In the genomic region with DNA sequence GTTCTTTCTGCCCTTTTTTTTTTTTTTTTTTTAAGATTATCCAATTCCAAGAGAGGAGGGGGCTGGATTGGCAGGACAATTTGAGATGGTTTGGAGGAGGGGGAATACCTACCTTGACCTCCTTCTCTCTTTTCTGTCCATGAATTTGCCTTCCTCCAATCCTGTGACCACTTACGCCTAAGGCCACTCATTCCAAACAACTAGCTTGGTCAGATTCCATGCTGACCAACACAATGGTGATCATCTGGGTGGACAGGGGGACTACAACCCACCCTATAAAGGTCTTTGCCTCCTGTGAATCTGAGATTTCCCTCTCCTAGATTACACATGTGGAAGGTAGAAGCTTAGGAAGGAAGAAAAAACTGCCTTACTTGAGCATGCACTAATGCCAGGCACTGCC, we compare ENCODE assay signal across 14 cellular contexts. TPM values are rescaled to one million over a fixed set of nuclear protein-coding genes. Genes with fewer than 3 reads are reported as not detected.
A peak's percentile ranks its signal among the peaks of the same experiment; 100 is the strongest.
DNase-seq lines count a peak whose midpoint lies in the region; ATAC-seq, FAIRE-seq and TF ChIP-seq lines count a peak whose summit lies in the region.
"Had no signal": no experiment of that assay in that cellular context is flagged by ENCODE, and none has a peak within 500 bp of the region (broad histone marks: within the 10 kb centered on the region; RNA-seq: fewer than 3 reads in every experiment).

No MANE protein-coding gene starts in this region.

- ATAC-seq in HepG2 (no peak), right lobe of liver (no peak), gastroesophageal sphincter (no peak), left colon (no peak)

- in situ Hi-C loops in HepG2 (cut with HindIII; ENCODE audit: extremely low pct_ligation_motif_present, low pct_unique_long_range_greater_than_20kb): no loop called here

- no peak overlapping the region for H3K27ac ChIP-seq in HepG2 (ENCODE audit: extremely low read length, insufficient read depth, low read length)
- no peak overlapping the region for H3K27ac ChIP-seq in right lobe of liver
- peak overlapping the region; percentile 98 to 99 (median 99) for H3K27ac ChIP-seq in gastroesophageal sphincter
- peak overlapping the region; percentile 96 to 99 for H3K27ac ChIP-seq in ovary

- H3K27me3 ChIP-seq in HepG2 (ENCODE audit: control insufficient read depth in 1 of 2, insufficient read depth in 2 of 2, low read length in 2 of 2) (peaks cover 0 to 7% of the 10 kb centered on the region in 2 experiments; a peak in 2 of 5 replicates), right lobe of liver (no peaks in the 10 kb centered on the region), gastroesophageal sphincter (no peaks in the 10 kb centered on the region), ovary (no peaks in the 10 kb centered on the region)

- TF ChIP-seq EP300 in HepG2 (IDR thresholded peaks at IDR 0.05; ENCODE audit: low read depth in 2 of 2, low read length in 2 of 2): no peak
- no peak for TF ChIP-seq EP300 in HepG2 (CRISPR knock-in tag; IDR thresholded peaks at IDR 0.05; ENCODE audit: borderline replicate concordance)
- no peak for TF ChIP-seq EP300 in gastroesophageal sphincter (IDR thresholded peaks at IDR 0.05)
- no peak for TF ChIP-seq EP300 in ovary (IDR thresholded peaks at IDR 0.05)

- H3K4me2 ChIP-seq in HepG2 (ENCODE audit: low read depth, low read length): peak overlapping the region; percentile 96

- H2AFZ ChIP-seq in HepG2 (ENCODE audit: low read length): peak overlapping the region; percentile 55

- 78% methylated on average over 1 of the region's 1 CpG for WGBS in HepG2 (ENCODE audit: low lambda C conversion rate)
- 100% methylated on average over 1 of the region's 1 CpG for WGBS in right lobe of liver (ENCODE audit: insufficient coverage, low coverage, low lambda C conversion rate, missing lambda C conversion rate)
- WGBS in gastroesophageal sphincter (ENCODE audit: low coverage in 1 of 2), 2 donors: 100% methylated on average over 1 of the region's 1 CpG
- 94 to 100% (median 96%) methylated on average over 1 of the region's 1 CpG for WGBS in ovary, 3 donors

- H3K4me3 ChIP-seq in HepG2 (replicated peaks in 1 of 3; ENCODE audit: insufficient read depth in 1 of 3, low read depth in 2 of 3, low read length in 3 of 3) (no peak overlapping the region; a peak in 1 of 6 replicates), right lobe of liver (no peak overlapping the region), gastroesophageal sphincter (no peak overlapping the region), ovary (no peak overlapping the region)

- intact Hi-C loops in HepG2 (cut with micrococcal nuclease; ENCODE audit: unreplicated experiment): no loop called here
- intact Hi-C loops in right lobe of liver (cut with DNase I): no loop called here
- intact Hi-C loops in ovary (cut with DNase I): no loop called here
- intact Hi-C loops in left colon (cut with DNase I, micrococcal nuclease): no loop called here

- H3K9ac ChIP-seq in HepG2 (ENCODE audit: insufficient read depth, low read depth, low read length): no peak overlapping the region

- TF ChIP-seq RAD21 in HepG2 (CRISPR knock-in tag; IDR thresholded peaks at IDR 0.05): no peak

- H3K9me3 ChIP-seq in HepG2 (ENCODE audit: low read length): no peaks in the 10 kb centered on the region
- H3K9me3 ChIP-seq in right lobe of liver: no peaks in the 10 kb centered on the region
- H3K9me3 ChIP-seq in gastroesophageal sphincter: no peaks in the 10 kb centered on the region
- H3K9me3 ChIP-seq in ovary: no peaks in the 10 kb centered on the region

- H3K36me3 ChIP-seq in HepG2 (replicated peaks in 1 of 2; ENCODE audit: control insufficient read depth in 1 of 2, insufficient read depth in 2 of 2, low read length in 2 of 2) (no peaks in the 10 kb centered on the region), right lobe of liver (no peaks in the 10 kb centered on the region), gastroesophageal sphincter (no peaks in the 10 kb centered on the region), ovary (no peaks in the 10 kb centered on the region)

- DNase-seq in HepG2 (ENCODE audit: low spot score): no peak
- no peak for DNase-seq in right lobe of liver
- no peak for DNase-seq in ovary
- no peak for DNase-seq in NCI-H1694 treated with DMSO at 0.1 percent for 48 hours (lab: John Stamatoyannopoulos, UW)
- no peak for DNase-seq in left colon
- no peak for DNase-seq in hypothalamus (lab: John Stamatoyannopoulos, UW)
- DNase-seq in foreskin melanocyte: no peak
- DNase-seq: activated CD4-positive, alpha-beta memory T cell treated with anti-CD3 and anti-CD28 coated beads, Interleukin-2, amount 10 ng/mL, durations not matched to agents 7 days and 5 days; activated naive CD4-positive, alpha-beta T cell; central memory CD4-positive, alpha-beta T cell; NCI-H187 treated with DMSO at 0.1 percent for 48 hours; NCI-H774; T-helper 9 cell had no signal

- TF ChIP-seq POLR2A in HepG2 (IDR thresholded peaks at IDR 0.05; ENCODE audit: insufficient read depth in 1 of 2, low read depth in 2 of 2, low read length in 2 of 2) (no peak), right lobe of liver (IDR thresholded peaks at IDR 0.05) (no peak), gastroesophageal sphincter (IDR thresholded peaks at IDR 0.05) (no peak), ovary (IDR thresholded peaks at IDR 0.05) (no peak)

- FAIRE-seq in HepG2 (lab: Jason Lieb, UNC): no peak

- POLR2A ChIA-PET in HepG2 (lab: Yijun Ruan, JAX): interaction anchor here (0.7 kb wide), 1 partner anchor 164 kb away, joined by 3 read pairs; no protein-coding TSS in a partner anchor

- peaks cover 45% of the 10 kb centered on the region for H3K4me1 ChIP-seq in HepG2 (ENCODE audit: insufficient read depth, low read length)
- H3K4me1 ChIP-seq in right lobe of liver: peaks cover 0 to 15% (median 8%) of the 10 kb centered on the region in 4 donors
- H3K4me1 ChIP-seq in gastroesophageal sphincter: peaks cover 0 to 46% (median 26%) of the 10 kb centered on the region in 3 donors
- peaks cover 14% of the 10 kb centered on the region for H3K4me1 ChIP-seq in ovary (ENCODE audit: insufficient read depth)

- no peaks in the 10 kb centered on the region for H4K20me1 ChIP-seq in HepG2 (ENCODE audit: insufficient read depth, low read length)

- no peaks in the 10 kb centered on the region for H3K79me2 ChIP-seq in HepG2 (ENCODE audit: insufficient read depth, low read length)

- CTCF ChIA-PET in HepG2 (lab: Yijun Ruan, JAX; ENCODE audit: low intra/inter-chr PET ratio, low total read pairs): no interaction called here

- BruUV-seq in HepG2 (replicated peaks; lab: Mats Ljungman, UMichigan): no TSS peak

- no peak for TF ChIP-seq CTCF in HepG2 (CRISPR knock-in tag; IDR thresholded peaks at IDR 0.05)
- TF ChIP-seq CTCF in right lobe of liver (IDR thresholded peaks at IDR 0.05): no peak
- no peak for TF ChIP-seq CTCF in gastroesophageal sphincter (IDR thresholded peaks at IDR 0.05)
- TF ChIP-seq CTCF in ovary (IDR thresholded peaks at IDR 0.05): no peak

RNA-seq across cellular contexts. Expression of a gene that starts 2.3 kb away (rescaled TPM):
- total RNA-seq in HepG2 (2016; rRNA removed; fragmentation: Illumina TruSeq; extraction: Trizol) (13.2 and 17.2 TPM in 2 replicates), right lobe of liver (10 to 100 TPM; 11.2 to 14.7 (median 13.0) TPM), gastroesophageal sphincter (10 to 100 TPM; 43.7 to 92.0 (median 60.4) TPM), ovary (100 to 1,000 TPM in 4 of 7 donors, 10 to 100 TPM in 3; 59.0 to 141 (median 113) TPM), left colon (10 to 100 TPM; 29.5 to 34.6 TPM)
- 2.0 and 2.5 TPM in 2 replicates for total RNA-seq in HepG2 (2016; cell fraction: cytosol; rRNA removed; fragmentation: Illumina TruSeq; extraction: Trizol; ENCODE audit: low read depth)
- 10.9 and 17.8 TPM in 2 replicates for total RNA-seq in HepG2 (2016; cell fraction: insoluble cytoplasmic fraction; rRNA removed; fragmentation: Illumina TruSeq; extraction: Trizol)
- 7.2 and 8.2 TPM in 2 replicates for total RNA-seq in HepG2 (2016; cell fraction: membrane; rRNA removed; fragmentation: Illumina TruSeq; extraction: Trizol)
- total RNA-seq in HepG2 (2016; cell fraction: nucleus; rRNA removed; fragmentation: Illumina TruSeq; extraction: Trizol): 16.0 and 18.2 TPM in 2 replicates
- polyA plus RNA-seq in HepG2 (2011; rRNA removed) (45.5 and 52.2 TPM in 2 replicates), ovary (10 to 100 TPM; 72.0 to 93.2 TPM)
- polyA plus RNA-seq in HepG2 (2011; cell fraction: cytosol; rRNA removed): 23.6 and 27.6 TPM in 2 replicates
- polyA plus RNA-seq in HepG2 (2011; cell fraction: nucleus; rRNA removed): 182 and 199 TPM in 2 replicates
- 20.4 and 24.8 TPM in 2 replicates for polyA plus RNA-seq in HepG2 (2012)
- 2.1 and 2.6 TPM in 2 replicates for polyA plus RNA-seq in HepG2 (2016; cell fraction: cytosol; fragmentation: Illumina TruSeq; extraction: Trizol; ENCODE audit: low read depth)
- 15.0 and 17.5 TPM in 2 replicates for polyA plus RNA-seq in HepG2 (2016; cell fraction: insoluble cytoplasmic fraction; fragmentation: Illumina TruSeq; extraction: Trizol; ENCODE audit: low read depth)
- 5.5 and 5.8 TPM in 2 replicates for polyA plus RNA-seq in HepG2 (2016; cell fraction: membrane; fragmentation: Illumina TruSeq; extraction: Trizol; ENCODE audit: low read depth)
- polyA plus RNA-seq in HepG2 (2016; cell fraction: nucleus; fragmentation: Illumina TruSeq; extraction: Trizol; ENCODE audit: insufficient read depth, low read depth): 49.4 and 52.8 TPM in 2 replicates
- 61.4 and 104 TPM in 2 replicates for polyA minus RNA-seq in HepG2 (2011; rRNA and poly(A)+ RNA removed; ENCODE audit: low replicate concordance)
- 17.4 and 19.1 TPM in 2 replicates for polyA minus RNA-seq in HepG2 (2011; cell fraction: cytosol; rRNA and poly(A)+ RNA removed)
- polyA minus RNA-seq in HepG2 (2011; cell fraction: nucleus; rRNA and poly(A)+ RNA removed): 34.2 and 39.5 TPM in 2 replicates

RNA-seq across cellular contexts. Expression of a gene that starts 10.4 kb away (rescaled TPM):
- total RNA-seq in HepG2 (2016; rRNA removed; fragmentation: Illumina TruSeq; extraction: Trizol): 19.0 and 24.2 TPM in 2 replicates
- 7.2 and 10.9 TPM in 2 replicates for total RNA-seq in HepG2 (2016; cell fraction: cytosol; rRNA removed; fragmentation: Illumina TruSeq; extraction: Trizol; ENCODE audit: low read depth)
- total RNA-seq in HepG2 (2016; cell fraction: insoluble cytoplasmic fraction; rRNA removed; fragmentation: Illumina TruSeq; extraction: Trizol): 16.2 and 25.6 TPM in 2 replicates
- 10.3 and 12.7 TPM in 2 replicates for total RNA-seq in HepG2 (2016; cell fraction: membrane; rRNA removed; fragmentation: Illumina TruSeq; extraction: Trizol)
- 31.9 and 36.2 TPM in 2 replicates for total RNA-seq in HepG2 (2016; cell fraction: nucleus; rRNA removed; fragmentation: Illumina TruSeq; extraction: Trizol)
- 18.7 and 21.3 TPM in 2 replicates for polyA plus RNA-seq in HepG2 (2011; rRNA removed)
- polyA plus RNA-seq in HepG2 (2011; cell fraction: cytosol; rRNA removed): 7.1 and 7.2 TPM in 2 replicates
- polyA plus RNA-seq in HepG2 (2011; cell fraction: nucleus; rRNA removed): 57.6 and 66.0 TPM in 2 replicates
- polyA plus RNA-seq in HepG2 (2012): 21.1 and 29.8 TPM in 2 replicates
- polyA plus RNA-seq in HepG2 (2016; cell fraction: cytosol; fragmentation: Illumina TruSeq; extraction: Trizol; ENCODE audit: low read depth): 2.5 and 2.9 TPM in 2 replicates
- 21.7 and 29.6 TPM in 2 replicates for polyA plus RNA-seq in HepG2 (2016; cell fraction: insoluble cytoplasmic fraction; fragmentation: Illumina TruSeq; extraction: Trizol; ENCODE audit: low read depth)
- 4.7 and 6.5 TPM in 2 replicates for polyA plus RNA-seq in HepG2 (2016; cell fraction: membrane; fragmentation: Illumina TruSeq; extraction: Trizol; ENCODE audit: low read depth)
- 102 and 107 TPM in 2 replicates for polyA plus RNA-seq in HepG2 (2016; cell fraction: nucleus; fragmentation: Illumina TruSeq; extraction: Trizol; ENCODE audit: insufficient read depth, low read depth)
- polyA minus RNA-seq in HepG2 (2011; rRNA and poly(A)+ RNA removed; ENCODE audit: low replicate concordance): 68.7 and 95.3 TPM in 2 replicates
- 12.3 and 14.3 TPM in 2 replicates for polyA minus RNA-seq in HepG2 (2011; cell fraction: cytosol; rRNA and poly(A)+ RNA removed)
- polyA minus RNA-seq in HepG2 (2011; cell fraction: nucleus; rRNA and poly(A)+ RNA removed): 42.9 and 47.7 TPM in 2 replicates
- 10 to 100 TPM in 3 of 6 experiments, 1 to 10 TPM in 3; 7.9 to 18.2 (median 10.3) TPM for total RNA-seq in right lobe of liver
- 10 to 100 TPM; 13.4 to 31.4 (median 17.8) TPM for total RNA-seq in gastroesophageal sphincter
- total RNA-seq in ovary: 10 to 100 TPM; 11.8 to 68.7 (median 44.5) TPM
- polyA plus RNA-seq in ovary: 10 to 100 TPM; 17.4 to 18.1 TPM
- total RNA-seq in left colon: 10 to 100 TPM; 14.4 to 22.1 TPM

RNA-seq across cellular contexts. Expression of a gene that starts 29.7 kb away (rescaled TPM):
- total RNA-seq in HepG2 (2016; rRNA removed; fragmentation: Illumina TruSeq; extraction: Trizol) (81.0 and 102 TPM in 2 replicates), right lobe of liver (10 to 100 TPM; 16.0 to 60.2 (median 27.3) TPM), gastroesophageal sphincter (10 to 100 TPM; 52.9 to 66.5 (median 57.2) TPM), ovary (10 to 100 TPM; 32.7 to 68.1 (median 50.2) TPM), left colon (10 to 100 TPM; 30.2 to 41.5 TPM)
- total RNA-seq in HepG2 (2016; cell fraction: cytosol; rRNA removed; fragmentation: Illumina TruSeq; extraction: Trizol; ENCODE audit: low read depth): 17.2 and 19.9 TPM in 2 replicates
- total RNA-seq in HepG2 (2016; cell fraction: insoluble cytoplasmic fraction; rRNA removed; fragmentation: Illumina TruSeq; extraction: Trizol): 80.9 and 91.8 TPM in 2 replicates
- 26.9 and 30.0 TPM in 2 replicates for total RNA-seq in HepG2 (2016; cell fraction: membrane; rRNA removed; fragmentation: Illumina TruSeq; extraction: Trizol)
- 53.2 and 53.8 TPM in 2 replicates for total RNA-seq in HepG2 (2016; cell fraction: nucleus; rRNA removed; fragmentation: Illumina TruSeq; extraction: Trizol)
- polyA plus RNA-seq in HepG2 (2011; rRNA removed) (47.9 and 50.6 TPM in 2 replicates), ovary (10 to 100 TPM; 32.0 to 88.8 TPM)
- 40.3 and 62.0 TPM in 2 replicates for polyA plus RNA-seq in HepG2 (2011; cell fraction: cytosol; rRNA removed)
- polyA plus RNA-seq in HepG2 (2011; cell fraction: nucleus; rRNA removed): 33.5 and 37.8 TPM in 2 replicates
- polyA plus RNA-seq in HepG2 (2012): 54.4 and 57.6 TPM in 2 replicates
- polyA plus RNA-seq in HepG2 (2016; cell fraction: cytosol; fragmentation: Illumina TruSeq; extraction: Trizol; ENCODE audit: low read depth): 9.9 and 10.0 TPM in 2 replicates
- 121 and 139 TPM in 2 replicates for polyA plus RNA-seq in HepG2 (2016; cell fraction: insoluble cytoplasmic fraction; fragmentation: Illumina TruSeq; extraction: Trizol; ENCODE audit: low read depth)
- polyA plus RNA-seq in HepG2 (2016; cell fraction: membrane; fragmentation: Illumina TruSeq; extraction: Trizol; ENCODE audit: low read depth): 22.5 and 24.8 TPM in 2 replicates
- 109 and 124 TPM in 2 replicates for polyA plus RNA-seq in HepG2 (2016; cell fraction: nucleus; fragmentation: Illumina TruSeq; extraction: Trizol; ENCODE audit: insufficient read depth, low read depth)
- polyA minus RNA-seq in HepG2 (2011; rRNA and poly(A)+ RNA removed; ENCODE audit: low replicate concordance): 29.3 and 125 TPM in 2 replicates
- polyA minus RNA-seq in HepG2 (2011; cell fraction: cytosol; rRNA and poly(A)+ RNA removed): 38.1 and 41.4 TPM in 2 replicates
- 17.3 and 24.7 TPM in 2 replicates for polyA minus RNA-seq in HepG2 (2011; cell fraction: nucleus; rRNA and poly(A)+ RNA removed)

RNA-seq across cellular contexts. Expression of a gene that starts 57.3 kb away (rescaled TPM):
- total RNA-seq in HepG2 (2016; rRNA removed; fragmentation: Illumina TruSeq; extraction: Trizol) (14.9 and 15.1 TPM in 2 replicates), right lobe of liver (10 to 100 TPM in 2 of 6 experiments, 1 to 10 TPM in 4; 6.6 to 11.7 (median 8.4) TPM), gastroesophageal sphincter (10 to 100 TPM; 24.1 to 36.2 (median 27.1) TPM), ovary (10 to 100 TPM; 14.4 to 20.9 (median 16.9) TPM), left colon (10 to 100 TPM; 20.3 to 25.0 TPM)
- total RNA-seq in HepG2 (2016; cell fraction: cytosol; rRNA removed; fragmentation: Illumina TruSeq; extraction: Trizol; ENCODE audit: low read depth): 1.0 and 1.9 TPM in 2 replicates
- total RNA-seq in HepG2 (2016; cell fraction: insoluble cytoplasmic fraction; rRNA removed; fragmentation: Illumina TruSeq; extraction: Trizol): 14.4 and 15.1 TPM in 2 replicates
- total RNA-seq in HepG2 (2016; cell fraction: membrane; rRNA removed; fragmentation: Illumina TruSeq; extraction: Trizol): 3.8 and 4.1 TPM in 2 replicates
- 7.6 and 8.1 TPM in 2 replicates for total RNA-seq in HepG2 (2016; cell fraction: nucleus; rRNA removed; fragmentation: Illumina TruSeq; extraction: Trizol)
- polyA plus RNA-seq in HepG2 (2011; rRNA removed) (2.9 and 4.2 TPM in 2 replicates), ovary (1 to 10 TPM; 2.6 to 7.6 TPM)
- 3.7 and 4.1 TPM in 2 replicates for polyA plus RNA-seq in HepG2 (2011; cell fraction: cytosol; rRNA removed)
- 3.6 TPM in 2 replicates for polyA plus RNA-seq in HepG2 (2011; cell fraction: nucleus; rRNA removed)
- 4.0 and 4.1 TPM in 2 replicates for polyA plus RNA-seq in HepG2 (2012)
- polyA plus RNA-seq in HepG2 (2016; cell fraction: cytosol; fragmentation: Illumina TruSeq; extraction: Trizol; ENCODE audit: low read depth): 0.47 and 0.53 TPM in 2 replicates
- 9.3 and 10.5 TPM in 2 replicates for polyA plus RNA-seq in HepG2 (2016; cell fraction: insoluble cytoplasmic fraction; fragmentation: Illumina TruSeq; extraction: Trizol; ENCODE audit: low read depth)
- 0.76 and 1.3 TPM in 2 replicates for polyA plus RNA-seq in HepG2 (2016; cell fraction: membrane; fragmentation: Illumina TruSeq; extraction: Trizol; ENCODE audit: low read depth)
- 5.4 and 6.0 TPM in 2 replicates for polyA plus RNA-seq in HepG2 (2016; cell fraction: nucleus; fragmentation: Illumina TruSeq; extraction: Trizol; ENCODE audit: insufficient read depth, low read depth)
- polyA minus RNA-seq in HepG2 (2011; rRNA and poly(A)+ RNA removed; ENCODE audit: low replicate concordance): 14.1 and 24.9 TPM in 2 replicates
- polyA minus RNA-seq in HepG2 (2011; cell fraction: cytosol; rRNA and poly(A)+ RNA removed): 5.7 and 6.4 TPM in 2 replicates
- 7.0 and 7.1 TPM in 2 replicates for polyA minus RNA-seq in HepG2 (2011; cell fraction: nucleus; rRNA and poly(A)+ RNA removed)

Comparison
In these comparisons a context has a peak if more than half of its experiments do, and no peak if none do; other contexts are left out.
1. H3K27ac ChIP-seq: peak in gastroesophageal sphincter (4 of 4) and ovary (2 of 2); none in HepG2 (single experiment) and right lobe of liver (0 of 3).